In the genomic region with DNA sequence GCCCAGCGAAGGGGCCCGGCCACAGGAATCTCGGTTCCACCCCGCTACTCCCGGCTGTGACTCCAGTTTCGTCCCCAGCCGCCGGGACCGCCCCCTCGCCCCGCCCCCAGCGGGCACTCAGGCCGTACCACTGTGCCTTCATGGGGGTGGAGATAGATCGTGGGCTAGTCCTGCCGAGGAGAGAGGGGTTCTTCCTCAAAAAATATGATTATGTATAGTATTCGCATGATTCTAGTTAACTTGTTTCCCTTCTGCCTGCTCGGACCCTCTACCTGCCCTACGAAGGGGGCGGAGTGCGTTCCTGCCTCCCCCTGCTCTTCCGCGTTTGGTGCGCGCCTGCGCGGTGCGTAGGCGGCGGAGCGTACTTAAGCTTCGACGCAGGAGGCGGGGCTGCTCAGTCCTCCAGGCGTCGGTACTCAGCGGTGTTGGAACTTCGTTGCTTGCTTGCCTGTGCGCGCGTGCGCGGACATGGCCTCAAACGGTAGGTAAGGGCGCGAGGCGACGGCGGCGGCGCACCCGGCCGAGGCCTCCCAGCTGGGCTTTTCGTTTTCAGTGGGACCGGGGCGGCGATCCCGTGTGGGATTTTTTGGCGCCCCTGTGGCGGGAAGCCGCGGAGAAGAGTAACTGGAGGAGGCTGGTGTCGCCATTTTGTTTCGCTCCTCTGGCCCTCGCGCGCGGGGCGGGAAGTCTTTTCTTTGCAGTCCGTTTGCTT, we compare ENCODE assay signal across 8 cellular contexts. TPM values are rescaled to one million over a fixed set of nuclear protein-coding genes. Genes with fewer than 3 reads are reported as not detected.
A peak's percentile ranks its signal among the peaks of the same experiment; 100 is the strongest.
DNase-seq lines count a peak whose midpoint lies in the region; ATAC-seq and TF ChIP-seq lines count a peak whose summit lies in the region.

Gene FUS, plus strand, starts transcription at position 393 of the 712 bp plus-strand sequence. Its CDS starts 76 bp downstream, at position 469.

- peak within 1 kb of the TSS; percentile 89 for H3K27ac ChIP-seq in DOHH2 (ENCODE audit: low read depth, low read length)
- peak within 1 kb of the TSS; percentile 97 for H3K27ac ChIP-seq in KOPT-K1 (ENCODE audit: low read depth, low read length, poor library complexity, severe bottlenecking)

- H3F3A ChIP-seq in DOHH2 (ENCODE audit: control insufficient read depth, insufficient read depth), result peaks cover 37% of the 10 kb centered on the region

- H3K9me3 ChIP-seq in DOHH2 (ENCODE audit: control insufficient read depth, insufficient read depth, low read length) (no peaks in the 10 kb centered on the region), KOPT-K1 (ENCODE audit: insufficient read depth, low read length, poor library complexity, severe bottlenecking) (no peaks in the 10 kb centered on the region)

- ATAC-seq in GM21825 (IDR thresholded peaks at IDR 0.05; ENCODE audit: unreplicated experiment), result peak; percentile 49
- peak; percentile 54 to 62 for ATAC-seq in naive thymus-derived CD8-positive, alpha-beta T cell
- ATAC-seq in stimulated activated naive B cell treated with anti-CD40 and anti-IgM and Interleukin-4, amounts not matched to agents 10 μg/mL and 1 μg/mL and 100 μg/mL, for 72 hours (replicated peaks), result peak; percentile 61 to 64

- peak; percentile 98 for DNase-seq in RPMI8226
- DNase-seq in activated T-helper 1 cell treated with anti-CD3 and anti-CD28 coated beads, Interleukin-2, amount 50 U/mL, for 16 hours (ENCODE audit: low read depth in 1 of 2, low spot score in 1 of 2), result peak; percentile 88 to 89
- DNase-seq in fibroblast of gingiva (ENCODE audit: low read depth), result peak; percentile 87
- peak; percentile 83 to 98 (median 92) for DNase-seq in naive thymus-derived CD8-positive, alpha-beta T cell
- DNase-seq in stimulated activated naive B cell treated with anti-CD40 and anti-IgM and Interleukin-4, amounts not matched to agents 10 μg/mL and 1 μg/mL and 100 μg/mL, for 72 hours, result peak; percentile 82

- H3K79me2 ChIP-seq in DOHH2 (ENCODE audit: control insufficient read depth, low read length), result peaks cover 63% of the 10 kb centered on the region

- H3K4me1 Mint-ChIP-seq in naive thymus-derived CD8-positive, alpha-beta T cell, result peaks cover 43 to 70% (median 59%) of the 10 kb centered on the region in 4 donors
- H3K4me1 Mint-ChIP-seq in stimulated activated naive B cell treated with anti-CD40 and anti-IgM and Interleukin-4, amounts not matched to agents 10 μg/mL and 1 μg/mL and 100 μg/mL, for 72 hours, result peaks cover 40 to 58% of the 10 kb centered on the region in 2 donors

- no peaks in the 10 kb centered on the region for H3K9me2 ChIP-seq in DOHH2 (replicated peaks; ENCODE audit: control insufficient read depth, low read length)

- peaks cover 7 to 42% (median 32%) of the 10 kb centered on the region in 3 donors for H3K36me3 Mint-ChIP-seq in naive thymus-derived CD8-positive, alpha-beta T cell
- peaks cover 37 to 47% of the 10 kb centered on the region in 2 donors for H3K36me3 Mint-ChIP-seq in stimulated activated naive B cell treated with anti-CD40 and anti-IgM and Interleukin-4, amounts not matched to agents 10 μg/mL and 1 μg/mL and 100 μg/mL, for 72 hours

- no peaks in the 10 kb centered on the region for H3K27me3 ChIP-seq in DOHH2 (ENCODE audit: control insufficient read depth, low read length)

- peaks cover 38% of the 10 kb centered on the region for H4K20me1 ChIP-seq in DOHH2 (ENCODE audit: control insufficient read depth, insufficient read depth, low read depth, low read length)

- H3K36me3 ChIP-seq in DOHH2 (ENCODE audit: control insufficient read depth, low read length) (peaks cover 52% of the 10 kb centered on the region), KOPT-K1 (ENCODE audit: insufficient read depth, low read length) (peaks cover 42% of the 10 kb centered on the region)

- peaks cover 44% of the 10 kb centered on the region for H3K4me1 ChIP-seq in DOHH2 (ENCODE audit: control insufficient read depth, low read length)

- peak within 1 kb of the TSS; percentile 97 to 100 (median 99) for H3K27ac Mint-ChIP-seq in naive thymus-derived CD8-positive, alpha-beta T cell
- peak within 1 kb of the TSS; percentile 100 for H3K27ac Mint-ChIP-seq in stimulated activated naive B cell treated with anti-CD40 and anti-IgM and Interleukin-4, amounts not matched to agents 10 μg/mL and 1 μg/mL and 100 μg/mL, for 72 hours

- H3K27me3 Mint-ChIP-seq in naive thymus-derived CD8-positive, alpha-beta T cell, result peaks cover 0 to 3% (median 0%) of the 10 kb centered on the region in 5 donors
- H3K27me3 Mint-ChIP-seq in stimulated activated naive B cell treated with anti-CD40 and anti-IgM and Interleukin-4, amounts not matched to agents 10 μg/mL and 1 μg/mL and 100 μg/mL, for 72 hours, result no peaks in the 10 kb centered on the region

- peak within 1 kb of the TSS; percentile 99 for H3K4me2 ChIP-seq in DOHH2 (ENCODE audit: low read length)

- peak within 1 kb of the TSS; percentile 98 for H3K4me3 ChIP-seq in DOHH2 (ENCODE audit: low read length)

- POLR2A ChIA-PET in naive thymus-derived CD8-positive, alpha-beta T cell (lab: Charles Lee), result interaction anchor here (0.6 to 6.6 kb wide), 51 partner anchors 10 to 1039 kb away, joined by 3 to 240 read pairs (median 5); partner anchors contain the start of genes ARMC5, BCKDK, ITGAX and KAT8

- no peaks in the 10 kb centered on the region for H3K9me3 Mint-ChIP-seq in naive thymus-derived CD8-positive, alpha-beta T cell
- H3K9me3 Mint-ChIP-seq in stimulated activated naive B cell treated with anti-CD40 and anti-IgM and Interleukin-4, amounts not matched to agents 10 μg/mL and 1 μg/mL and 100 μg/mL, for 72 hours, result no peaks in the 10 kb centered on the region

- TF ChIP-seq CTCF in DOHH2 (IDR thresholded peaks at IDR 0.05; ENCODE audit: low read depth, low read length, poor library complexity, severe bottlenecking), result no peak

- H3K4me3 Mint-ChIP-seq in naive thymus-derived CD8-positive, alpha-beta T cell, result peak within 1 kb of the TSS; percentile 92 to 98 (median 95)
- H3K4me3 Mint-ChIP-seq in stimulated activated naive B cell treated with anti-CD40 and anti-IgM and Interleukin-4, amounts not matched to agents 10 μg/mL and 1 μg/mL and 100 μg/mL, for 72 hours, result peak within 1 kb of the TSS; percentile 93 to 97

RNA-seq across cellular contexts. Expression of gene FUS, which starts in this region (rescaled TPM):
- 100 to 1,000 TPM; 607 to 637 TPM for total RNA-seq in naive thymus-derived CD8-positive, alpha-beta T cell
- 100 to 1,000 TPM; 118 to 163 (median 149) TPM for polyA plus RNA-seq in naive thymus-derived CD8-positive, alpha-beta T cell

Comparison
In these comparisons a context has a peak if more than half of its experiments do, and no peak if none do; other contexts are left out.
1. Peak in every context shown above with its lines: DNase-seq, ATAC-seq, H3K4me3 ChIP-seq and H3K27ac ChIP-seq.